8 cellular contexts compared by ENCODE assay signal in the genomic region with DNA sequence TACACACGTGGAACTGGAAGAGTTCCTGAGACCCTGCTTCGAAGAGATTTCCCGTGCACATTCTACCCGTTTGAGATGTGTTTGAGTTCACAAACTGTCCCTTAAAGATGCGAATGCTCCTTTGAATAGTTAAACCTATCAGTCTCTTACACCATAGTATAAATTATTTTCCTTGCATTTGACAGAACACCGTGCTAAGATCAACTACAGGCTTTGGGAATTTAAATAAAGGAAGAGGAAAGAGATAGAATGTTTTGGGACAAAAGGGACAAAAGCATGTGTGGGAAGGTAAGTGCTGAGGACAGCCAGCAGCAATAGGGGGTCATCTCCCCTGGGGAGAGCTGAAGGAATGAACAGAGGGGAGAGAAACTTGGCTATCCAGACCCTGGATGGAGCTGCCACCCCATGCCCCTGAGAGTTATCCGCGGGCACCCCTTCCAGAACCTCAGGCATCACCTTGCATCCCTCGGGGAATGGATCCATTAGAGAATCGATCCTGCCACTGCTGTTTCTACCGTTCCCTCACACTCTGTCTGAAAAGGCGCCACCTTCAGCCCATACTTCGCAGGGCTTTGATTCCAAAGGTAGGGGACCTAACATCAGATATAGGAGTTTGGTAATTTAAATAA. TPM values are rescaled to one million over a fixed set of nuclear protein-coding genes. Genes with fewer than 3 reads are reported as not detected.
DNase-seq lines count a peak whose midpoint lies in the region; TF ChIP-seq lines count a peak whose summit lies in the region.

No MANE protein-coding gene starts in this region.

- peaks cover 31% of the 10 kb centered on the region for H3F3A ChIP-seq in neural progenitor cell (ENCODE audit: low read depth)

- POLR2A ChIA-PET in RWPE1 (lab: Yijun Ruan, JAX; ENCODE audit: low non-redundant PET) = no interaction called here

- peak; percentile 26 for TF ChIP-seq CTCF in AG10803 (conservative IDR thresholded peaks at IDR 0.05; ENCODE audit: low read length)
- peak; percentile 57 for TF ChIP-seq CTCF in GM13977 (IDR thresholded peaks at IDR 0.05; ENCODE audit: extremely low read depth, insufficient read depth, missing control alignments)
- TF ChIP-seq CTCF in RWPE1 (conservative IDR thresholded peaks at IDR 0.05; ENCODE audit: low read depth) = peak; percentile 24
- peak; percentile 40 for TF ChIP-seq CTCF in neural progenitor cell (IDR thresholded peaks at IDR 0.05)

- in situ Hi-C loops in GM13977 (cut with MboI; ENCODE audit: low pct_unique_long_range_greater_than_20kb, low sequenced_read_pairs, unreplicated experiment) = no loop called here

- DNase-seq in AG10803 (ENCODE audit: low read depth) = no peak
- DNase-seq in GM13977 (ENCODE audit: low spot score) = no peak
- DNase-seq in RWPE1 (ENCODE audit: low spot score) = no peak
- peak; percentile 45 for DNase-seq in neural progenitor cell (ENCODE audit: low spot score)
- DNase-seq in iPS-NIHi7 (ENCODE audit: extremely low spot score) = no peak
- no peak for DNase-seq in COLO829 (ENCODE audit: low spot score)
- DNase-seq in cortex of kidney (lab: John Stamatoyannopoulos, UW) = no peak

- H3K9ac ChIP-seq in duodenal mucosa (ENCODE audit: low read depth in 1 of 2, low read length in 2 of 2) (no peak overlapping the region), neural progenitor cell (no peak overlapping the region)

- peaks cover 14% of the 10 kb centered on the region for H4K20me1 ChIP-seq in neural progenitor cell (ENCODE audit: low read depth)

- H3K4me3 ChIP-seq in AG10803 (ENCODE audit: low read length) (peak overlapping the region; percentile 60), duodenal mucosa (ENCODE audit: low read depth in 1 of 2, low read length in 2 of 2) (peak overlapping the region; percentile 63 to 70), neural progenitor cell (peak overlapping the region; percentile 65)

- H3K9me3 ChIP-seq in duodenal mucosa (ENCODE audit: control insufficient read depth in 1 of 2, low read length in 2 of 2) (no peaks in the 10 kb centered on the region), neural progenitor cell (ENCODE audit: low read depth) (no peaks in the 10 kb centered on the region)

- peak overlapping the region; percentile 88 for H3K4me3 Mint-ChIP-seq in neural progenitor cell

- H3K27me3 ChIP-seq in duodenal mucosa (ENCODE audit: control insufficient read depth in 1 of 2, insufficient read depth in 2 of 2, low read length in 2 of 2) (no peaks in the 10 kb centered on the region), neural progenitor cell (peaks cover 4% of the 10 kb centered on the region)

- peaks cover 2% of the 10 kb centered on the region for H3K36me3 Mint-ChIP-seq in neural progenitor cell

- H3K27ac Mint-ChIP-seq in neural progenitor cell = no peak overlapping the region

- H3K9me3 Mint-ChIP-seq in neural progenitor cell = no peaks in the 10 kb centered on the region

- H3K79me2 ChIP-seq in neural progenitor cell (ENCODE audit: low read depth) = peaks cover 4% of the 10 kb centered on the region

- H3K36me3 ChIP-seq in duodenal mucosa (ENCODE audit: control insufficient read depth in 1 of 2, insufficient read depth in 2 of 2, low read length in 2 of 2) (peaks cover 0 to 10% of the 10 kb centered on the region in 2 donors), neural progenitor cell (no peaks in the 10 kb centered on the region)

- H3K4me1 ChIP-seq in duodenal mucosa (ENCODE audit: control insufficient read depth in 1 of 2, insufficient read depth in 2 of 2, low read length in 2 of 2) = peaks cover 11 to 30% of the 10 kb centered on the region in 2 donors
- H3K4me1 ChIP-seq in neural progenitor cell = peaks cover 7% of the 10 kb centered on the region

- CTCF ChIA-PET in RWPE1 (lab: Yijun Ruan, JAX) = interaction anchor here (0.7 kb wide), 1 partner anchor 38 kb away, joined by 3 read pairs; no protein-coding TSS in a partner anchor

- H2AFZ ChIP-seq in neural progenitor cell (replicated peaks) = peak overlapping the region; percentile 77

- H3K27me3 Mint-ChIP-seq in neural progenitor cell (ENCODE audit: insufficient read depth, low read depth) = peaks cover 8% of the 10 kb centered on the region

- peaks cover 33% of the 10 kb centered on the region for H3K4me1 Mint-ChIP-seq in neural progenitor cell

- H3K4me2 ChIP-seq in neural progenitor cell = peak overlapping the region; percentile 81

- H3K27ac ChIP-seq in RWPE1 (peak overlapping the region; percentile 78), duodenal mucosa (ENCODE audit: low read depth, low read length) (no peak overlapping the region), neural progenitor cell (no peak overlapping the region)

RNA-seq across cellular contexts. Expression of a gene that starts 0.9 kb away (rescaled TPM):
- total RNA-seq in neural progenitor cell (ENCODE audit: low replicate concordance) = 25.3 and 28.9 TPM in 2 replicates

RNA-seq across cellular contexts. Expression of a gene that starts 50.8 kb away (rescaled TPM):
- total RNA-seq in neural progenitor cell (ENCODE audit: low replicate concordance) = 11.0 and 19.1 TPM in 2 replicates
